ENCODE assay signal across 27 cellular contexts in genomic region chr10:23965123-23965522, GRCh38.
"Had no signal": no experiment of that assay in that cellular context is flagged by ENCODE, and none has a peak within 500 bp of the region (broad histone marks: within the 10 kb centered on the region; RNA-seq: fewer than 3 reads in every experiment).

No MANE protein-coding gene starts in this region.

- H3K27me3 Mint-ChIP-seq: activated CD4-positive, alpha-beta memory T cell treated with anti-CD3 and anti-CD28 coated beads, Interleukin-2, amount 10 ng/mL, durations not matched to agents 7 days and 5 days; activated CD4-positive, alpha-beta T cell treated with anti-CD3 and anti-CD28 coated beads, Interleukin-2, amount 10 ng/mL, durations not matched to agents 7 days and 5 days; activated T-cell treated with anti-CD3 and anti-CD28 coated beads, Interleukin-2, amount 50 U/mL, for 24 hours had no signal

- H3K36me3 ChIP-seq: esophagus squamous epithelium, gastroesophageal sphincter had no signal

- H3K4me1 ChIP-seq: body of pancreas, esophagus squamous epithelium, gastroesophageal sphincter had no signal

- H3K27ac ChIP-seq: body of pancreas, epithelial cell of prostate, esophagus squamous epithelium, gastroesophageal sphincter, VCaP had no signal

- H3K4me3 ChIP-seq: body of pancreas, esophagus squamous epithelium, gastroesophageal sphincter had no signal

- H3K27ac Mint-ChIP-seq: activated CD4-positive, alpha-beta memory T cell treated with anti-CD3 and anti-CD28 coated beads, Interleukin-2, amount 10 ng/mL, durations not matched to agents 7 days and 5 days; activated CD4-positive, alpha-beta T cell treated with anti-CD3 and anti-CD28 coated beads, Interleukin-2, amount 10 ng/mL, durations not matched to agents 7 days and 5 days; activated naive CD8-positive, alpha-beta T cell; activated T-cell treated with anti-CD3 and anti-CD28 coated beads, Interleukin-2, amount 50 U/mL, for 24 hours; activated T-cell treated with anti-CD3 and anti-CD28 coated beads, Interleukin-2, amount 50 U/mL, for 72 hours; WTC11 had no signal

- H3K4me3 Mint-ChIP-seq: activated CD4-positive, alpha-beta memory T cell treated with anti-CD3 and anti-CD28 coated beads, Interleukin-2, amount 10 ng/mL, durations not matched to agents 7 days and 5 days; activated CD4-positive, alpha-beta T cell treated with anti-CD3 and anti-CD28 coated beads, Interleukin-2, amount 10 ng/mL, durations not matched to agents 7 days and 5 days; activated naive CD8-positive, alpha-beta T cell; activated T-cell treated with anti-CD3 and anti-CD28 coated beads, Interleukin-2, amount 50 U/mL, for 24 hours; activated T-cell treated with anti-CD3 and anti-CD28 coated beads, Interleukin-2, amount 50 U/mL, for 72 hours; WTC11 had no signal

- H3K27me3 ChIP-seq: body of pancreas, esophagus squamous epithelium, gastroesophageal sphincter had no signal

- H3K9me3 ChIP-seq: body of pancreas, esophagus squamous epithelium, gastroesophageal sphincter had no signal

- ATAC-seq: activated T-cell treated with anti-CD3 and anti-CD28 coated beads, Interleukin-2, amount 50 U/mL, for 72 hours; body of pancreas; gastroesophageal sphincter; WTC11 had no signal

- DNase-seq: activated CD4-positive, alpha-beta memory T cell treated with anti-CD3 and anti-CD28 coated beads, Interleukin-2, amount 10 ng/mL, durations not matched to agents 7 days and 5 days; activated CD4-positive, alpha-beta T cell treated with anti-CD3 and anti-CD28 coated beads for 1 hour; activated CD4-positive, alpha-beta T cell treated with anti-CD3 and anti-CD28 coated beads for 4 hours; activated CD4-positive, alpha-beta T cell treated with anti-CD3 and anti-CD28 coated beads, Interleukin-2, amount 10 ng/mL, durations not matched to agents 7 days and 5 days; activated CD4-positive, alpha-beta T cell treated with anti-CD3 and anti-CD28 coated beads, Interleukin-2, amount 50 U/mL, for 4 hours; activated CD8-positive, alpha-beta memory T cell treated with anti-CD3 and anti-CD28 coated beads, Interleukin-2, amount 50 U/mL, for 48 hours; activated gamma-delta T cell treated with Interleukin-2 at 50 U/mL for 16 hours; activated naive CD4-positive, alpha-beta T cell treated with anti-CD3 and anti-CD28 coated beads, Interleukin-2, amount 50 U/mL, for 16 hours; activated naive CD4-positive, alpha-beta T cell treated with Interleukin-2 at 50 U/mL for 16 hours; activated T-cell treated with anti-CD3 and anti-CD28 coated beads for 4 hours; activated T-cell treated with anti-CD3 and anti-CD28 coated beads, Interleukin-2, amount 50 U/mL, for 24 hours; activated T-cell treated with anti-CD3 and anti-CD28 coated beads, Interleukin-2, amount 50 U/mL, for 72 hours; amniotic stem cell; aorta; body of pancreas; caudate nucleus; cortex of kidney; dermis blood vessel endothelial cell; effector CD8-positive, alpha-beta T cell; esophagus squamous epithelium; foreskin melanocyte; T-helper 2 cell had no signal

- H3K36me3 Mint-ChIP-seq: activated naive CD8-positive, alpha-beta T cell; WTC11 had no signal

- H3K4me1 Mint-ChIP-seq: activated CD4-positive, alpha-beta memory T cell treated with anti-CD3 and anti-CD28 coated beads, Interleukin-2, amount 10 ng/mL, durations not matched to agents 7 days and 5 days; activated CD4-positive, alpha-beta T cell treated with anti-CD3 and anti-CD28 coated beads, Interleukin-2, amount 10 ng/mL, durations not matched to agents 7 days and 5 days; WTC11 had no signal

- H3K9me3 Mint-ChIP-seq: activated CD4-positive, alpha-beta T cell treated with anti-CD3 and anti-CD28 coated beads, Interleukin-2, amount 10 ng/mL, durations not matched to agents 7 days and 5 days had no signal
